In the genomic region with DNA sequence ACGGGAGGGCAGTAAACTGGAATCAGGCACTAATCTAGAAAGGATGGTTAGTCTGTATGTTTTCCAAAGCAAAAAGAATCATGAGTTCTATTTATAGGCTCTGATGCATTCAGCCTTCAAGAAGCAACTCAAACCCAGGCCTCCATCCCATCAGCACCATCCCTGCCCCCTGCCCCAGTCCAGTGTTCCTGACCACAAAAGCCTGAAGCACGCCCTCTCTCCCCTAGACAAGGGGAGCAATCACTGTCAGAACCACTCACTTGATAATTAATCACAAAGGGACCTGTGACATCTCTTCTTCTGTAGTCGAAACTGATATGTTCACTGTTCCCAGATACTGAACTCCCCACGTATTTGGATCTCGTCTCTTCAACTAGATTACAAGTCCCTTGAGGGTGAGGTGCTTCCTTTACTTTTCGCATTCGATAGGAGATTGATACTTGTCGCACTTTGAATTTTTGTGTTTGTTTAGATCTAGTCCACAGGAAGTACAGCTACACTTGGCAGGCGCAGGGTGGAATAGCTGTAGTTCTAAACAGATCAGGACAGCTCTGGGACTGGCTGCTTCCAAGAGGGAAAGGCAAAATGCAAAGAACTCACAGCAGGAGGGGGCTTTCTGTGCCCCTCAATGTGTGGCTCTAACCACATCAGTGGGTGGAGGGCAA, we compare ENCODE assay signal across 2 cellular contexts.
A peak's percentile ranks its signal among the peaks of the same experiment; 100 is the strongest.
TF ChIP-seq lines count a peak whose summit lies in the region.

No MANE protein-coding gene starts in this region.

TF ChIP-seq in SK-N-SH treated with all-trans-retinoic acid at 6 μM for 48 hours, 23 proteins besides CTCF, POLR2A, EP300 and RAD21:
- TF ChIP-seq SNAI2 (CRISPR knock-in tag; IDR thresholded peaks at IDR 0.05), result no peak
- TF ChIP-seq GLIS3 (CRISPR knock-in tag; IDR thresholded peaks at IDR 0.05), result no peak
- no peak for TF ChIP-seq ESRRG (CRISPR knock-in tag; IDR thresholded peaks at IDR 0.05)
- TF ChIP-seq ISL1 (CRISPR knock-in tag; IDR thresholded peaks at IDR 0.05), result no peak
- 0 out of 2 replicates have a peak, but pooled peaks have one; percentile 68 for TF ChIP-seq ZNF565 (CRISPR knock-in tag; conservative IDR thresholded peaks at IDR 0.05; ENCODE audit: low read depth)
- TF ChIP-seq, protein P1, sequence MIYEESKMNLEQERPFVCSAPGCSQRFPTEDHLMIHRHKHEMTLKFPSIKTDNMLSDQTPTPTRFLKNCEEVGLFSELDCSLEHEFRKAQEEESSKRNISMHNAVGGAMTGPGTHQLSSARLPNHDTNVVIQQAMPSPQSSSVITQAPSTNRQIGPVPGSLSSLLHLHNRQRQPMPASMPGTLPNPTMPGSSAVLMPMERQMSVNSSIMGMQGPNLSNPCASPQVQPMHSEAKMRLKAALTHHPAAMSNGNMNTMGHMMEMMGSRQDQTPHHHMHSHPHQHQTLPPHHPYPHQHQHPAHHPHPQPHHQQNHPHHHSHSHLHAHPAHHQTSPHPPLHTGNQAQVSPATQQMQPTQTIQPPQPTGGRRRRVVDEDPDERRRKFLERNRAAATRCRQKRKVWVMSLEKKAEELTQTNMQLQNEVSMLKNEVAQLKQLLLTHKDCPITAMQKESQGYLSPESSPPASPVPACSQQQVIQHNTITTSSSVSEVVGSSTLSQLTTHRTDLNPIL (CRISPR knock-in tag; IDR thresholded peaks at IDR 0.05; ENCODE audit: low read depth), result no peak
- TF ChIP-seq CSDC2 (CRISPR knock-in tag; IDR thresholded peaks at IDR 0.05), result no peak
- no peak for TF ChIP-seq BACH2 (CRISPR knock-in tag; IDR thresholded peaks at IDR 0.05; ENCODE audit: borderline replicate concordance)
- 0 out of 2 replicates have a peak, but pooled peaks have one; percentile 23 for TF ChIP-seq ZNF70 (CRISPR knock-in tag; IDR thresholded peaks at IDR 0.05)
- TF ChIP-seq ZFP3 (CRISPR knock-in tag; IDR thresholded peaks at IDR 0.05), result no peak

TF ChIP-seq in HepG2, 621 proteins besides CTCF, POLR2A, EP300 and RAD21:
- TF ChIP-seq CHCHD3 (CRISPR knock-in tag; IDR thresholded peaks at IDR 0.05) (no peak), NFKB2 (CRISPR knock-in tag; IDR thresholded peaks at IDR 0.05; ENCODE audit: borderline replicate concordance) (no peak), KDM6A (CRISPR knock-in tag; IDR thresholded peaks at IDR 0.05; ENCODE audit: low read depth) (no peak), PTBP1 (IDR thresholded peaks at IDR 0.05; ENCODE audit: low read depth, low read length, poor library complexity, severe bottlenecking) (no peak), FOSL1 (CRISPR knock-in tag; IDR thresholded peaks at IDR 0.05; ENCODE audit: borderline replicate concordance) (no peak), DR1 (CRISPR knock-in tag; IDR thresholded peaks at IDR 0.05) (no peak), PLRG1 (conservative IDR thresholded peaks at IDR 0.05) (no peak), ZNF543 (CRISPR knock-in tag; IDR thresholded peaks at IDR 0.05) (no peak), ZBTB7B (CRISPR knock-in tag; IDR thresholded peaks at IDR 0.05) (no peak), ATRX (CRISPR knock-in tag; IDR thresholded peaks at IDR 0.05; ENCODE audit: borderline replicate concordance) (no peak)
- TF ChIP-seq, protein P2, sequence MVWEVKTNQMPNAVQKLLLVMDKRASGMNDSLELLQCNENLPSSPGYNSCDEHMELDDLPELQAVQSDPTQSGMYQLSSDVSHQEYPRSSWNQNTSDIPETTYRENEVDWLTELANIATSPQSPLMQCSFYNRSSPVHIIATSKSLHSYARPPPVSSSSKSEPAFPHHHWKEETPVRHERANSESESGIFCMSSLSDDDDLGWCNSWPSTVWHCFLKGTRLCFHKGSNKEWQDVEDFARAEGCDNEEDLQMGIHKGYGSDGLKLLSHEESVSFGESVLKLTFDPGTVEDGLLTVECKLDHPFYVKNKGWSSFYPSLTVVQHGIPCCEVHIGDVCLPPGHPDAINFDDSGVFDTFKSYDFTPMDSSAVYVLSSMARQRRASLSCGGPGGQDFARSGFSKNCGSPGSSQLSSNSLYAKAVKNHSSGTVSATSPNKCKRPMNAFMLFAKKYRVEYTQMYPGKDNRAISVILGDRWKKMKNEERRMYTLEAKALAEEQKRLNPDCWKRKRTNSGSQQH (CRISPR knock-in tag; IDR thresholded peaks at IDR 0.05; ENCODE audit: low read depth), result no peak
- TF ChIP-seq, protein P3, sequence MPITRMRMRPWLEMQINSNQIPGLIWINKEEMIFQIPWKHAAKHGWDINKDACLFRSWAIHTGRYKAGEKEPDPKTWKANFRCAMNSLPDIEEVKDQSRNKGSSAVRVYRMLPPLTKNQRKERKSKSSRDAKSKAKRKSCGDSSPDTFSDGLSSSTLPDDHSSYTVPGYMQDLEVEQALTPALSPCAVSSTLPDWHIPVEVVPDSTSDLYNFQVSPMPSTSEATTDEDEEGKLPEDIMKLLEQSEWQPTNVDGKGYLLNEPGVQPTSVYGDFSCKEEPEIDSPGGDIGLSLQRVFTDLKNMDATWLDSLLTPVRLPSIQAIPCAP (CRISPR knock-in tag; IDR thresholded peaks at IDR 0.05; ENCODE audit: low read depth), result no peak
- TF ChIP-seq, protein P4, sequence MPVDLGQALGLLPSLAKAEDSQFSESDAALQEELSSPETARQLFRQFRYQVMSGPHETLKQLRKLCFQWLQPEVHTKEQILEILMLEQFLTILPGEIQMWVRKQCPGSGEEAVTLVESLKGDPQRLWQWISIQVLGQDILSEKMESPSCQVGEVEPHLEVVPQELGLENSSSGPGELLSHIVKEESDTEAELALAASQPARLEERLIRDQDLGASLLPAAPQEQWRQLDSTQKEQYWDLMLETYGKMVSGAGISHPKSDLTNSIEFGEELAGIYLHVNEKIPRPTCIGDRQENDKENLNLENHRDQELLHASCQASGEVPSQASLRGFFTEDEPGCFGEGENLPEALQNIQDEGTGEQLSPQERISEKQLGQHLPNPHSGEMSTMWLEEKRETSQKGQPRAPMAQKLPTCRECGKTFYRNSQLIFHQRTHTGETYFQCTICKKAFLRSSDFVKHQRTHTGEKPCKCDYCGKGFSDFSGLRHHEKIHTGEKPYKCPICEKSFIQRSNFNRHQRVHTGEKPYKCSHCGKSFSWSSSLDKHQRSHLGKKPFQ (CRISPR knock-in tag; IDR thresholded peaks at IDR 0.05; ENCODE audit: insufficient replicate concordance), result no peak
- TF ChIP-seq, protein P5, sequence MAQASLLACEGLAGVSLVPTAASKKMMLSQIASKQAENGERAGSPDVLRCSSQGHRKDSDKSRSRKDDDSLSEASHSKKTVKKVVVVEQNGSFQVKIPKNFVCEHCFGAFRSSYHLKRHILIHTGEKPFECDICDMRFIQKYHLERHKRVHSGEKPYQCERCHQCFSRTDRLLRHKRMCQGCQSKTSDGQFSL (CRISPR knock-in tag; IDR thresholded peaks at IDR 0.05), result no peak
